14 cellular contexts compared by ENCODE assay signal in the genomic region with DNA sequence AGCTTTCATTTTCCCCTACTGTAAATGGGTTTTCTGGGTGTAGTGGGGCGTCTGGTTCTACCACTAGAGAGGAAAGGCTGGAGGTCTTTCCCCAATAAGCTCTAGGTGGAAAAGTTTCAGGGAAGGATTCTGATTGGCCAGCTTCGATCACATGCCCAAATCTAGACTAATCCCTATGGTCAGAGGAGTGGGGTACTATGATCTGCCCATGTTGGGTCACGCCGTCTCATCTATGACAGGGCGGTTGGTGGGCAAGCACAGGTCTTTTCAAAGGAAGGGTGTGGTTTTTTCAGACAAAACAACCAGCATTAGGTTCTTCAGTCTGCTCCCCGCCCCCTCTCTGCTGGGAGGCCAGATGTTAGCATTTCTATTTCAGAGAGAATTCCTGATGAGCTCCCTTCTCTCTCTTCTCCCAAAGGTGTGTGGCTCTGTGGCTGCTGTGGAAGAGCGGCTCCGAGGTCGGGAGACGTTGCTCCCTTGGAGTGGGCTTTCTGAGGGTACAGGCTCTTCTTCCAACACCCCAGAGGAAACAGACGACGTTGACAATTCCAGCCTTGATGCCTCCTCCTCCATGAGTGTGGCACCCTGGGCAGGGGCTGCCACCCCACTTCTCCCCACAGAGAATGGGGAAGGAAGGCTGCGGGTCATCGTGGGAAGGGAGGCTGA. TPM values are rescaled to one million over a fixed set of nuclear protein-coding genes. Genes with fewer than 3 reads are reported as not detected.
A peak's percentile ranks its signal among the peaks of the same experiment; 100 is the strongest.
DNase-seq lines count a peak whose midpoint lies in the region; ATAC-seq and TF ChIP-seq lines count a peak whose summit lies in the region.
"Had no signal": no experiment of that assay in that cellular context is flagged by ENCODE, and none has a peak within 500 bp of the region (broad histone marks: within the 10 kb centered on the region; RNA-seq: fewer than 3 reads in every experiment).

No MANE protein-coding gene starts in this region.

- no peak for DNase-seq in activated naive CD4-positive, alpha-beta T cell treated with anti-CD3 and anti-CD28 coated beads for 36 hours
- peak; percentile 56 for DNase-seq in activated CD4-positive, alpha-beta T cell treated with anti-CD3 and anti-CD28 coated beads, Interleukin-2, amount 10 ng/mL, durations not matched to agents 7 days and 5 days
- DNase-seq in central memory CD8-positive, alpha-beta T cell (ENCODE audit: low spot score in 2 of 2) = no peak
- DNase-seq in stimulated activated naive CD8-positive, alpha-beta T cell treated with anti-CD3 and anti-CD28 coated beads, Interleukin-15, Interleukin-2, amounts not matched to agents 100 U/mL and 50 U/mL, for 24 hours = peak; percentile 57
- no peak for DNase-seq in GM10266 (ENCODE audit: extremely low spot score)
- DNase-seq in effector CD8-positive, alpha-beta T cell (lab: John Stamatoyannopoulos, UW) = no peak
- DNase-seq in NCI-H187 treated with DMSO at 0.1 percent for 48 hours (lab: John Stamatoyannopoulos, UW) = no peak
- DNase-seq: lower lobe of right lung, NCI-H187, NCI-H82, ovary had no signal

- peak overlapping the region; percentile 41 for H3K27ac Mint-ChIP-seq in activated naive CD4-positive, alpha-beta T cell treated with anti-CD3 and anti-CD28 coated beads, Interleukin-2, amount 50 U/mL, for 24 hours
- no peak overlapping the region for H3K27ac Mint-ChIP-seq in activated naive CD4-positive, alpha-beta T cell treated with anti-CD3 and anti-CD28 coated beads for 36 hours
- peak overlapping the region; percentile 94 for H3K27ac Mint-ChIP-seq in activated CD4-positive, alpha-beta T cell treated with anti-CD3 and anti-CD28 coated beads, Interleukin-2, amount 10 ng/mL, durations not matched to agents 7 days and 5 days
- H3K27ac Mint-ChIP-seq in central memory CD8-positive, alpha-beta T cell (ENCODE audit: low read depth) = peak overlapping the region; percentile 72

- peaks cover 50% of the 10 kb centered on the region for H3K4me1 Mint-ChIP-seq in activated naive CD4-positive, alpha-beta T cell treated with anti-CD3 and anti-CD28 coated beads, Interleukin-2, amount 50 U/mL, for 24 hours
- peaks cover 47% of the 10 kb centered on the region for H3K4me1 Mint-ChIP-seq in activated naive CD4-positive, alpha-beta T cell treated with anti-CD3 and anti-CD28 coated beads for 36 hours (ENCODE audit: low read depth)
- peaks cover 53% of the 10 kb centered on the region for H3K4me1 Mint-ChIP-seq in activated CD4-positive, alpha-beta T cell treated with anti-CD3 and anti-CD28 coated beads, Interleukin-2, amount 10 ng/mL, durations not matched to agents 7 days and 5 days
- peaks cover 40% of the 10 kb centered on the region for H3K4me1 Mint-ChIP-seq in central memory CD8-positive, alpha-beta T cell

- peak overlapping the region; percentile 15 for H3K4me3 Mint-ChIP-seq in activated naive CD4-positive, alpha-beta T cell treated with anti-CD3 and anti-CD28 coated beads, Interleukin-2, amount 50 U/mL, for 24 hours
- no peak overlapping the region for H3K4me3 Mint-ChIP-seq in activated naive CD4-positive, alpha-beta T cell treated with anti-CD3 and anti-CD28 coated beads for 36 hours
- H3K4me3 Mint-ChIP-seq in activated CD4-positive, alpha-beta T cell treated with anti-CD3 and anti-CD28 coated beads, Interleukin-2, amount 10 ng/mL, durations not matched to agents 7 days and 5 days = peak overlapping the region; percentile 31
- H3K4me3 Mint-ChIP-seq in central memory CD8-positive, alpha-beta T cell = no peak overlapping the region

- peaks cover 5% of the 10 kb centered on the region for H3K36me3 Mint-ChIP-seq in activated naive CD4-positive, alpha-beta T cell treated with anti-CD3 and anti-CD28 coated beads, Interleukin-2, amount 50 U/mL, for 24 hours
- H3K36me3 Mint-ChIP-seq in activated naive CD4-positive, alpha-beta T cell treated with anti-CD3 and anti-CD28 coated beads for 36 hours (ENCODE audit: low read depth) = peaks cover 17% of the 10 kb centered on the region
- H3K36me3 Mint-ChIP-seq in activated CD4-positive, alpha-beta T cell treated with anti-CD3 and anti-CD28 coated beads, Interleukin-2, amount 10 ng/mL, durations not matched to agents 7 days and 5 days (ENCODE audit: low read depth) = peaks cover 28% of the 10 kb centered on the region
- H3K36me3 Mint-ChIP-seq in central memory CD8-positive, alpha-beta T cell (ENCODE audit: insufficient read depth) = peaks cover 19% of the 10 kb centered on the region

- POLR2A ChIA-PET in activated CD4-positive, alpha-beta T cell treated with anti-CD3 and anti-CD28 coated beads, Interleukin-2, amount 10 ng/mL, durations not matched to agents 7 days and 5 days (lab: Charles Lee) = no interaction called here

- no peaks in the 10 kb centered on the region for H3K27me3 Mint-ChIP-seq in activated naive CD4-positive, alpha-beta T cell treated with anti-CD3 and anti-CD28 coated beads, Interleukin-2, amount 50 U/mL, for 24 hours
- no peaks in the 10 kb centered on the region for H3K27me3 Mint-ChIP-seq in activated naive CD4-positive, alpha-beta T cell treated with anti-CD3 and anti-CD28 coated beads for 36 hours (ENCODE audit: low read depth)
- H3K27me3 Mint-ChIP-seq in activated CD4-positive, alpha-beta T cell treated with anti-CD3 and anti-CD28 coated beads, Interleukin-2, amount 10 ng/mL, durations not matched to agents 7 days and 5 days = no peaks in the 10 kb centered on the region
- H3K27me3 Mint-ChIP-seq in central memory CD8-positive, alpha-beta T cell = no peaks in the 10 kb centered on the region
- H3K27me3 Mint-ChIP-seq: IgD-negative memory B cell had no signal

- H3K9me3 Mint-ChIP-seq in activated naive CD4-positive, alpha-beta T cell treated with anti-CD3 and anti-CD28 coated beads, Interleukin-2, amount 50 U/mL, for 24 hours = no peaks in the 10 kb centered on the region
- H3K9me3 Mint-ChIP-seq in activated naive CD4-positive, alpha-beta T cell treated with anti-CD3 and anti-CD28 coated beads for 36 hours = no peaks in the 10 kb centered on the region
- peaks cover 13% of the 10 kb centered on the region for H3K9me3 Mint-ChIP-seq in activated CD4-positive, alpha-beta T cell treated with anti-CD3 and anti-CD28 coated beads, Interleukin-2, amount 10 ng/mL, durations not matched to agents 7 days and 5 days
- no peaks in the 10 kb centered on the region for H3K9me3 Mint-ChIP-seq in central memory CD8-positive, alpha-beta T cell

- CTCF ChIA-PET in activated naive CD4-positive, alpha-beta T cell treated with anti-CD3 and anti-CD28 coated beads for 36 hours (lab: Charles Lee) = interaction anchor here (0.9 kb wide), 1 partner anchor 87 kb away, joined by 3 read pairs; no protein-coding TSS in a partner anchor
- CTCF ChIA-PET in activated CD4-positive, alpha-beta T cell treated with anti-CD3 and anti-CD28 coated beads, Interleukin-2, amount 10 ng/mL, durations not matched to agents 7 days and 5 days (lab: Charles Lee) = interaction anchor here (1.3 to 1.4 kb wide), 2 partner anchors 20 to 306 kb away, joined by 3 to 4 read pairs; no protein-coding TSS in a partner anchor

- intact Hi-C loops in activated naive CD4-positive, alpha-beta T cell treated with anti-CD3 and anti-CD28 coated beads for 36 hours (cut with micrococcal nuclease) = no loop called here

- ATAC-seq in central memory CD8-positive, alpha-beta T cell (replicated peaks; ENCODE audit: extremely low read depth, poor library complexity, severe bottlenecking) = no peak
- peak; percentile 59 for ATAC-seq in stimulated activated naive CD8-positive, alpha-beta T cell treated with anti-CD3 and anti-CD28 coated beads, Interleukin-15, Interleukin-2, amounts not matched to agents 100 U/mL and 50 U/mL, for 24 hours
- ATAC-seq: lower lobe of right lung, Right ventricle myocardium inferior had no signal

- no peak for TF ChIP-seq CTCF in GM10266 (IDR thresholded peaks at IDR 0.05; ENCODE audit: control insufficient read depth, insufficient read depth, low read depth, missing control alignments)

RNA-seq across cellular contexts. Expression of a gene that starts 9.8 kb away (rescaled TPM):
- total RNA-seq in activated naive CD4-positive, alpha-beta T cell treated with anti-CD3 and anti-CD28 coated beads for 36 hours = 10 to 100 TPM; 25.8 to 28.1 TPM
- total RNA-seq in activated CD4-positive, alpha-beta T cell treated with anti-CD3 and anti-CD28 coated beads, Interleukin-2, amount 10 ng/mL, durations not matched to agents 7 days and 5 days = 10 to 100 TPM; 72.3 to 78.4 TPM

RNA-seq across cellular contexts. Expression of a gene that starts 54.3 kb away (rescaled TPM):
- not detected for total RNA-seq in activated naive CD4-positive, alpha-beta T cell treated with anti-CD3 and anti-CD28 coated beads for 36 hours
- under 1 TPM; 0.30 to 0.56 TPM for total RNA-seq in activated CD4-positive, alpha-beta T cell treated with anti-CD3 and anti-CD28 coated beads, Interleukin-2, amount 10 ng/mL, durations not matched to agents 7 days and 5 days

Comparison
In these comparisons a context has a peak if more than half of its experiments do, and no peak if none do; other contexts are left out.
1. H3K4me3 Mint-ChIP-seq: peak in activated naive CD4-positive, alpha-beta T cell treated with anti-CD3 and anti-CD28 coated beads, Interleukin-2, amount 50 U/mL, for 24 hours (single experiment) and activated CD4-positive, alpha-beta T cell treated with anti-CD3 and anti-CD28 coated beads, Interleukin-2, amount 10 ng/mL, durations not matched to agents 7 days and 5 days (single experiment); none in activated naive CD4-positive, alpha-beta T cell treated with anti-CD3 and anti-CD28 coated beads for 36 hours (single experiment) and central memory CD8-positive, alpha-beta T cell (single experiment).
2. DNase-seq: peak in activated CD4-positive, alpha-beta T cell treated with anti-CD3 and anti-CD28 coated beads, Interleukin-2, amount 10 ng/mL, durations not matched to agents 7 days and 5 days (single experiment) and stimulated activated naive CD8-positive, alpha-beta T cell treated with anti-CD3 and anti-CD28 coated beads, Interleukin-15, Interleukin-2, amounts not matched to agents 100 U/mL and 50 U/mL, for 24 hours (single experiment); none in activated naive CD4-positive, alpha-beta T cell treated with anti-CD3 and anti-CD28 coated beads for 36 hours (single experiment), central memory CD8-positive, alpha-beta T cell (0 of 2), GM10266 (single experiment), effector CD8-positive, alpha-beta T cell (single experiment) and NCI-H187 treated with DMSO at 0.1 percent for 48 hours (single experiment).